In genomic region chr22:37624876-37625275, GRCh38 we compare ENCODE assay signal across 18 cellular contexts. TPM values are rescaled to one million over a fixed set of nuclear protein-coding genes. Genes with fewer than 3 reads are reported as not detected.
DNase-seq lines count a peak whose midpoint lies in the region; ATAC-seq and TF ChIP-seq lines count a peak whose summit lies in the region.
"Had no signal": no experiment of that assay in that cellular context is flagged by ENCODE, and none has a peak within 500 bp of the region (broad histone marks: within the 10 kb centered on the region; RNA-seq: fewer than 3 reads in every experiment).

No MANE protein-coding gene starts in this region.

- H3K4ac ChIP-seq in trophoblast cell (ENCODE audit: low read depth, low read length) = no peak overlapping the region

- H2AK5ac ChIP-seq in trophoblast cell (ENCODE audit: low read length) = no peak overlapping the region

- CTCF ChIA-PET in CD4-positive, alpha-beta memory T cell (lab: Charles Lee; ENCODE audit: partially characterized antibody) = interaction anchor here (0.7 to 22.8 kb wide), 7 partner anchors 15 to 57 kb away, joined by 3 to 493 read pairs (median 8); partner anchors contain the start of genes GGA1, NOL12, PDXP and SH3BP1

- H2BK120ac ChIP-seq in trophoblast cell (ENCODE audit: insufficient read depth, low read length, poor library complexity) = no peak overlapping the region

- no peak overlapping the region for H2BK12ac ChIP-seq in trophoblast cell (ENCODE audit: low read length)

- no peak overlapping the region for H2BK5ac ChIP-seq in trophoblast cell (ENCODE audit: low read depth, low read length, poor library complexity)

- peak overlapping the region in 1 of 8 donors; percentile 36 for H3K4me3 Mint-ChIP-seq in CD4-positive, alpha-beta memory T cell
- H3K4me3 Mint-ChIP-seq: activated T-helper 1 cell treated with anti-CD3 and anti-CD28 coated beads, Interleukin-12 subunit alpha, Interleukin-12 subunit beta, Interleukin-2, Interleukin-4 antibody, amounts not matched to agents 30 ng/mL and 10 ng/mL and 1 ng/mL, durations not matched to agents 14 hours and 24 hours and 36 hours had no signal

- DNase-seq in CD4-positive, alpha-beta memory T cell = no peak
- DNase-seq in effector memory CD4-positive, alpha-beta T cell = no peak
- DNase-seq in trophoblast cell = no peak
- no peak for DNase-seq in omental fat pad (ENCODE audit: low spot score)
- no peak for DNase-seq in NCI-H187 (lab: John Stamatoyannopoulos, UW)
- DNase-seq: activated CD4-positive, CD25-positive, alpha-beta regulatory T cell treated with anti-CD3 and anti-CD28 coated beads, Interleukin-2, amount 50 U/mL, for 72 hours; dermis blood vessel endothelial cell; kidney glomerular epithelial cell; NCI-H1105; NCI-H2171 treated with DMSO at 0.1 percent for 48 hours; T-helper 2 cell had no signal

- no CpG with 5 or more reads among the region's 7 CpGs for WGBS in trophoblast cell (ENCODE audit: extremely low coverage, insufficient coverage, insufficient read length)

- H3K4me2 ChIP-seq in SU-DHL-6 (ENCODE audit: low read depth, low read length, poor library complexity, severe bottlenecking) (no peak overlapping the region), trophoblast cell (ENCODE audit: low read length) (no peak overlapping the region)

- H3K79me1 ChIP-seq in trophoblast cell (ENCODE audit: low read length) = no peaks in the 10 kb centered on the region

- no peak overlapping the region for H3K27ac ChIP-seq in CD4-positive, alpha-beta memory T cell (ENCODE audit: low read depth, low read length)
- peak overlapping the region; percentile 85 for H3K27ac ChIP-seq in SU-DHL-6 (ENCODE audit: low read depth, low read length)
- H3K27ac ChIP-seq in effector memory CD4-positive, alpha-beta T cell (ENCODE audit: insufficient read depth, low read length, poor library complexity, severe bottlenecking) = peak overlapping the region; percentile 30
- H3K27ac ChIP-seq in trophoblast cell (ENCODE audit: low read depth, low read length) = no peak overlapping the region
- H3K27ac ChIP-seq: KMS-11 had no signal

- H3K14ac ChIP-seq in trophoblast cell (ENCODE audit: low read length) = no peak overlapping the region

- no peak overlapping the region for H4K8ac ChIP-seq in trophoblast cell (ENCODE audit: low read depth, low read length)

- H3K4me1 ChIP-seq in CD4-positive, alpha-beta memory T cell (ENCODE audit: insufficient read depth, low read length) = peaks cover 58% of the 10 kb centered on the region
- H3K4me1 ChIP-seq in effector memory CD4-positive, alpha-beta T cell (ENCODE audit: control insufficient read depth, insufficient read depth, low read length, poor library complexity, severe bottlenecking) = peaks cover 44% of the 10 kb centered on the region
- peaks cover 0 to 2% of the 10 kb centered on the region in 2 experiments for H3K4me1 ChIP-seq in trophoblast cell (ENCODE audit: control insufficient read depth in 1 of 2, insufficient read depth in 2 of 2, low read length in 2 of 2)

- H3K36me3 Mint-ChIP-seq in CD4-positive, alpha-beta memory T cell = peaks cover 3 to 17% of the 10 kb centered on the region in 2 donors

- peaks cover 7% of the 10 kb centered on the region for H3K36me3 ChIP-seq in CD4-positive, alpha-beta memory T cell (ENCODE audit: insufficient read depth, low read length)
- H3K36me3 ChIP-seq in SU-DHL-6 (ENCODE audit: low read length) = no peaks in the 10 kb centered on the region
- peaks cover 11% of the 10 kb centered on the region for H3K36me3 ChIP-seq in effector memory CD4-positive, alpha-beta T cell (ENCODE audit: control insufficient read depth, insufficient read depth, low read length)
- H3K36me3 ChIP-seq in trophoblast cell (ENCODE audit: control insufficient read depth in 1 of 2, insufficient read depth in 2 of 2, low read length in 2 of 2) = peaks cover 47 to 63% of the 10 kb centered on the region in 2 experiments

- H4K91ac ChIP-seq in trophoblast cell (ENCODE audit: low read depth, low read length) = no peak overlapping the region

- H3F3A ChIP-seq in SU-DHL-6 (ENCODE audit: insufficient read depth) = peaks cover 16% of the 10 kb centered on the region

- H3K4me1 Mint-ChIP-seq in CD4-positive, alpha-beta memory T cell = peaks cover 22 to 64% (median 42%) of the 10 kb centered on the region in 4 donors

- intact Hi-C loops in CD4-positive, alpha-beta memory T cell (cut with micrococcal nuclease) = no loop called here

- POLR2A ChIA-PET in CD4-positive, alpha-beta memory T cell (lab: Charles Lee; ENCODE audit: partially characterized antibody) = interaction anchor here (1.0 to 12.8 kb wide), 7 partner anchors 9 to 61 kb away, joined by 4 to 247 read pairs (median 39); partner anchors contain the start of genes GGA1, LGALS1, NOL12 and SH3BP1

- no peak overlapping the region for H3K4me3 ChIP-seq in CD4-positive, alpha-beta memory T cell (ENCODE audit: low read length in 2 of 2)
- H3K4me3 ChIP-seq in SU-DHL-6 (ENCODE audit: insufficient read depth, low read length, poor library complexity, severe bottlenecking) (no peak overlapping the region), trophoblast cell (ENCODE audit: low read depth, low read length) (peak overlapping the region; percentile 45)
- H3K4me3 ChIP-seq in effector memory CD4-positive, alpha-beta T cell (ENCODE audit: insufficient read depth, low read depth, low read length, poor library complexity, severe bottlenecking) = no peak overlapping the region
- H3K4me3 ChIP-seq: thoracic aorta had no signal

- no peaks in the 10 kb centered on the region for H3K9me3 ChIP-seq in CD4-positive, alpha-beta memory T cell (ENCODE audit: control insufficient read depth in 1 of 2, low read length in 2 of 2)
- H3K9me3 ChIP-seq in SU-DHL-6 (ENCODE audit: insufficient read depth, low read length) = no peaks in the 10 kb centered on the region
- no peaks in the 10 kb centered on the region for H3K9me3 ChIP-seq in effector memory CD4-positive, alpha-beta T cell (ENCODE audit: control insufficient read depth, low read length)
- H3K9me3 ChIP-seq in trophoblast cell (ENCODE audit: insufficient read depth, low read depth, low read length) = no peaks in the 10 kb centered on the region
- H3K9me3 ChIP-seq: thoracic aorta had no signal

- no peaks in the 10 kb centered on the region for H3K9me3 Mint-ChIP-seq in CD4-positive, alpha-beta memory T cell
- H3K9me3 Mint-ChIP-seq: activated T-helper 1 cell treated with anti-CD3 and anti-CD28 coated beads, Interleukin-12 subunit alpha, Interleukin-12 subunit beta, Interleukin-2, Interleukin-4 antibody, amounts not matched to agents 30 ng/mL and 10 ng/mL and 1 ng/mL, durations not matched to agents 14 hours and 24 hours and 36 hours had no signal

- no peak overlapping the region for H4K12ac ChIP-seq in trophoblast cell (ENCODE audit: low read depth, low read length)

- H3K18ac ChIP-seq in trophoblast cell (ENCODE audit: low read length) = no peak overlapping the region

- H3K79me2 ChIP-seq in SU-DHL-6 (ENCODE audit: insufficient read depth, low read length) (no peaks in the 10 kb centered on the region), trophoblast cell (ENCODE audit: control insufficient read depth, insufficient read depth, low read length, poor library complexity) (no peaks in the 10 kb centered on the region)

- H3K27me3 Mint-ChIP-seq in CD4-positive, alpha-beta memory T cell = no peaks in the 10 kb centered on the region

- H3K23ac ChIP-seq in trophoblast cell (ENCODE audit: low read length) = no peak overlapping the region

- H3K9me2 ChIP-seq in SU-DHL-6 (replicated peaks; ENCODE audit: insufficient read depth, low read length) = no peaks in the 10 kb centered on the region

- TF ChIP-seq CTCF in SU-DHL-6 (IDR thresholded peaks at IDR 0.05; ENCODE audit: insufficient read depth, low read length, poor library complexity, severe bottlenecking) (no peak), omental fat pad (IDR thresholded peaks at IDR 0.05) (no peak)

- no peaks in the 10 kb centered on the region for H3K27me3 ChIP-seq in CD4-positive, alpha-beta memory T cell (ENCODE audit: insufficient read depth, low read length)
- H3K27me3 ChIP-seq in SU-DHL-6 (ENCODE audit: low read length) (no peaks in the 10 kb centered on the region), trophoblast cell (ENCODE audit: insufficient read depth, low read length) (no peaks in the 10 kb centered on the region)
- no peaks in the 10 kb centered on the region for H3K27me3 ChIP-seq in effector memory CD4-positive, alpha-beta T cell (replicated peaks; ENCODE audit: control insufficient read depth, insufficient read depth, low read length, poor library complexity, severe bottlenecking)

- ATAC-seq in HG03196 (IDR thresholded peaks at IDR 0.05; ENCODE audit: unreplicated experiment) = no peak
- no peak for ATAC-seq in omental fat pad (ENCODE audit: low FRiP score)

- H2AFZ ChIP-seq in SU-DHL-6 (ENCODE audit: low read depth, low read length, severe bottlenecking) (no peak overlapping the region), trophoblast cell (ENCODE audit: insufficient read depth, low read length, poor library complexity) (no peak overlapping the region)

- H3K27ac Mint-ChIP-seq in CD4-positive, alpha-beta memory T cell = peak overlapping the region; percentile 85 to 94 (median 89)

- H3K9ac ChIP-seq in SU-DHL-6 (ENCODE audit: low read length) = 0 out of 2 replicates have a peak overlapping the region, but pooled peaks have one; percentile 8
- no peak overlapping the region for H3K9ac ChIP-seq in trophoblast cell (ENCODE audit: low read length)
- H3K9ac ChIP-seq: KMS-11 had no signal

- H4K20me1 ChIP-seq in SU-DHL-6 (ENCODE audit: low read depth, low read length) = no peaks in the 10 kb centered on the region

RNA-seq across cellular contexts. Expression of gene SH3BP1, which starts 14.6 kb away (rescaled TPM):
- 10 to 100 TPM; 84.0 to 89.2 TPM for total RNA-seq in CD4-positive, alpha-beta memory T cell
- polyA plus RNA-seq in CD4-positive, alpha-beta memory T cell = 10 to 100 TPM; 17.6 to 30.3 TPM
- polyA plus RNA-seq in trophoblast cell (2013) = 34.1 and 35.7 TPM in 2 replicates
- total RNA-seq in omental fat pad = 10 to 100 TPM in 1 of 4 donors, 1 to 10 TPM in 3; 3.6 to 11.5 (median 8.2) TPM

RNA-seq across cellular contexts. Expression of gene GGA1, which starts 16.2 kb away (rescaled TPM):
- total RNA-seq in CD4-positive, alpha-beta memory T cell = 100 to 1,000 TPM; 108 to 109 TPM
- 10 to 100 TPM; 16.3 to 26.7 TPM for polyA plus RNA-seq in CD4-positive, alpha-beta memory T cell
- polyA plus RNA-seq in trophoblast cell (2013) = 31.8 and 32.0 TPM in 2 replicates
- total RNA-seq in omental fat pad = 10 to 100 TPM; 28.7 to 50.7 (median 33.9) TPM

RNA-seq across cellular contexts. Expression of gene PDXP, which starts 33.6 kb away (rescaled TPM):
- total RNA-seq in CD4-positive, alpha-beta memory T cell = 1 to 10 TPM; 7.3 to 9.8 TPM
- polyA plus RNA-seq in CD4-positive, alpha-beta memory T cell = 1 to 10 TPM in 1 of 2 donors, under 1 TPM in 1; 0.38 to 7.1 TPM
- 5.5 and 5.8 TPM in 2 replicates for polyA plus RNA-seq in trophoblast cell (2013)
- 1 to 10 TPM; 3.8 to 5.4 (median 4.3) TPM for total RNA-seq in omental fat pad

RNA-seq across cellular contexts. Expression of gene LGALS2, which starts 45.0 kb away (rescaled TPM):
- 1 to 10 TPM in 1 of 2 experiments, not detected in 1; 1.0 TPM for total RNA-seq in CD4-positive, alpha-beta memory T cell
- not detected for polyA plus RNA-seq in CD4-positive, alpha-beta memory T cell
- polyA plus RNA-seq in trophoblast cell (2013) = not detected in 2 replicates
- total RNA-seq in omental fat pad = 10 to 100 TPM in 1 of 4 donors, 1 to 10 TPM in 2, not detected in 1; 1.8 to 13.6 (median 3.6) TPM
- total RNA-seq: activated T-helper 1 cell treated with anti-CD3 and anti-CD28 coated beads, Interleukin-12 subunit alpha, Interleukin-12 subunit beta, Interleukin-2, Interleukin-4 antibody, amounts not matched to agents 30 ng/mL and 10 ng/mL and 1 ng/mL, durations not matched to agents 14 hours and 24 hours and 36 hours; dermis blood vessel endothelial cell; fibroblast of lung; pulmonary artery endothelial cell; thoracic aorta had no signal

RNA-seq across cellular contexts. Expression of gene LGALS1, which starts 50.6 kb away (rescaled TPM):
- 10 to 100 TPM; 64.8 to 68.7 TPM for total RNA-seq in CD4-positive, alpha-beta memory T cell
- 100 to 1,000 TPM; 315 to 358 TPM for polyA plus RNA-seq in CD4-positive, alpha-beta memory T cell
- 6.6 and 7.0 TPM in 2 replicates for polyA plus RNA-seq in trophoblast cell (2013)
- total RNA-seq in omental fat pad = 1,000 to 10,000 TPM; 1,558 to 2,934 (median 2,167) TPM

Comparison
In these comparisons a context has a peak if more than half of its experiments do, and no peak if none do; other contexts are left out.
1. H3K27ac ChIP-seq: peak in SU-DHL-6 (single experiment) and effector memory CD4-positive, alpha-beta T cell (single experiment); none in CD4-positive, alpha-beta memory T cell (single experiment) and trophoblast cell (single experiment).
2. RNA of gene SH3BP1, which starts 14.6 kb away (total RNA-seq): 84.0 to 89.2 TPM in CD4-positive, alpha-beta memory T cell; 3.6 to 11.5 TPM in omental fat pad; every median in the first group is over 4 times any median in the second.